13 cellular contexts compared by ENCODE assay signal in the genomic region with DNA sequence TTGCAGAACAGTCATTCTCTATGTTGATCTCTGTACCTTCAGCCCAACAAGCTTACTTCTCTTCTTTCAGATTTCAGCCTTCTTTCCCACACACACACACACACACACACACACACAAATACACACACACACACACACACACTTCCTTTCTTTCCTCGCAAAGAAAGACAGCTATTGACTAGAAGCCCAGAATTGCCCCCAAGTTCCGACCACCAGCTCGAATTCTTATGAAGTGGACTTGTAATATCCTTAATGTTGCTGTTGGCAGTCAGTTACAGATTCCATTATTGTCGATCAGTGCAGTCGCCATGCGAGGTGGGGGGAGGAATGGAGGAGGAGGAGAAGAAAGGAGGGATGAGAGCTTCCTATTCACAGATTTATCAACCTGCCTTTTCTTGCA.
DNase-seq lines count a peak whose midpoint lies in the region; ATAC-seq and TF ChIP-seq lines count a peak whose summit lies in the region.
"Had no signal": no experiment of that assay in that cellular context is flagged by ENCODE, and none has a peak within 500 bp of the region (broad histone marks: within the 10 kb centered on the region; RNA-seq: fewer than 3 reads in every experiment).

No MANE protein-coding gene starts in this region.

- peaks cover 0 to 2% (median 0%) of the 10 kb centered on the region in 6 donors for H3K9me3 Mint-ChIP-seq in immature natural killer cell
- H3K9me3 Mint-ChIP-seq: activated CD4-positive, alpha-beta memory T cell treated with anti-CD3 and anti-CD28 coated beads for 36 hours; central memory CD8-positive, alpha-beta T cell; memory B cell had no signal

- no peak overlapping the region for H3K4me3 Mint-ChIP-seq in immature natural killer cell
- H3K4me3 Mint-ChIP-seq: activated CD4-positive, alpha-beta memory T cell treated with anti-CD3 and anti-CD28 coated beads for 36 hours; CD4-positive, CD25-positive, alpha-beta regulatory T cell; central memory CD8-positive, alpha-beta T cell; IgD-negative memory B cell; memory B cell had no signal

- no peak for ATAC-seq in HG02884 (IDR thresholded peaks at IDR 0.05; ENCODE audit: unreplicated experiment)
- no peak for ATAC-seq in HG03108 (IDR thresholded peaks at IDR 0.05; ENCODE audit: unreplicated experiment)

- H3K4me3 ChIP-seq in ACC112 (ENCODE audit: low read depth, low read length) (peak overlapping the region; percentile 75), epithelial cell of proximal tubule (ENCODE audit: low read depth, low read length) (peak overlapping the region; percentile 15), muscle layer of duodenum (ENCODE audit: low read depth in 1 of 2, low read length in 2 of 2) (peak overlapping the region; percentile 55 to 64)

- no peaks in the 10 kb centered on the region for H3K36me3 Mint-ChIP-seq in immature natural killer cell
- H3K36me3 Mint-ChIP-seq: activated CD4-positive, alpha-beta memory T cell treated with anti-CD3 and anti-CD28 coated beads for 36 hours; CD4-positive, CD25-positive, alpha-beta regulatory T cell; IgD-negative memory B cell; memory B cell had no signal

- H2AFZ ChIP-seq in ACC112 (ENCODE audit: low read length, unreplicated experiment) = peak overlapping the region; percentile 23

- no peaks in the 10 kb centered on the region for H3K27me3 Mint-ChIP-seq in immature natural killer cell (ENCODE audit: low read depth in 3 of 3)
- H3K27me3 Mint-ChIP-seq: CD4-positive, CD25-positive, alpha-beta regulatory T cell; central memory CD8-positive, alpha-beta T cell had no signal

- H3K27ac ChIP-seq in ACC112 (ENCODE audit: low read depth, low read length) = 0 out of 2 replicates have a peak overlapping the region, but pooled peaks have one; percentile 14
- no peak overlapping the region for H3K27ac ChIP-seq in muscle layer of duodenum (ENCODE audit: low read length)

- TF ChIP-seq CTCF in epithelial cell of proximal tubule (conservative IDR thresholded peaks at IDR 0.05; ENCODE audit: low read depth, low read length) = no peak

- H3K9me3 ChIP-seq in muscle layer of duodenum (ENCODE audit: control insufficient read depth in 1 of 2, low read length in 2 of 2) = no peaks in the 10 kb centered on the region

- H3K4me1 ChIP-seq in ACC112 (ENCODE audit: control insufficient read depth, insufficient read depth, low read length, unreplicated experiment) = peaks cover 11% of the 10 kb centered on the region
- H3K4me1 ChIP-seq in muscle layer of duodenum (ENCODE audit: control insufficient read depth in 1 of 2, insufficient read depth in 2 of 2, low read length in 2 of 2) = peaks cover 0 to 5% of the 10 kb centered on the region in 2 donors

- H3K27ac Mint-ChIP-seq in immature natural killer cell = no peak overlapping the region
- H3K27ac Mint-ChIP-seq: activated CD4-positive, alpha-beta memory T cell treated with anti-CD3 and anti-CD28 coated beads for 36 hours; CD4-positive, CD25-positive, alpha-beta regulatory T cell; IgD-negative memory B cell; memory B cell had no signal

- no peaks in the 10 kb centered on the region for H3K36me3 ChIP-seq in ACC112 (ENCODE audit: insufficient read depth, low read length)
- H3K36me3 ChIP-seq in muscle layer of duodenum (ENCODE audit: control insufficient read depth in 1 of 2, insufficient read depth in 2 of 2, low read length in 2 of 2) = no peaks in the 10 kb centered on the region

- no peaks in the 10 kb centered on the region for H3K4me1 Mint-ChIP-seq in immature natural killer cell
- H3K4me1 Mint-ChIP-seq: CD4-positive, CD25-positive, alpha-beta regulatory T cell; central memory CD8-positive, alpha-beta T cell; IgD-negative memory B cell; memory B cell had no signal

- DNase-seq in NAMALWA (ENCODE audit: low spot score) = peak; percentile 23
- no peak for DNase-seq in epithelial cell of proximal tubule (ENCODE audit: low read depth)
- DNase-seq in DMS114 treated with DMSO at 0.1 percent for 48 hours (lab: John Stamatoyannopoulos, UW; ENCODE audit: unreplicated experiment) = no peak
- no peak for DNase-seq in immature natural killer cell
- DNase-seq: activated CD4-positive, alpha-beta memory T cell treated with anti-CD3 and anti-CD28 coated beads for 36 hours; CD4-positive, CD25-positive, alpha-beta regulatory T cell had no signal

- H3K79me2 ChIP-seq in ACC112 (ENCODE audit: control insufficient read depth, insufficient read depth, low read length, unreplicated experiment) = peaks cover 39% of the 10 kb centered on the region

- H3K27me3 ChIP-seq in ACC112 (ENCODE audit: insufficient read depth, low read length) (no peaks in the 10 kb centered on the region), muscle layer of duodenum (ENCODE audit: low read depth, low read length) (no peaks in the 10 kb centered on the region)

Comparison
In these comparisons a context has a peak if more than half of its experiments do, and no peak if none do; other contexts are left out.
1. H3K4me3 ChIP-seq: peak in every context shown above with its lines; median percentile 75 in ACC112; 60 in muscle layer of duodenum; 15 in epithelial cell of proximal tubule.